Comparison of ENCODE assay signal across 18 cellular contexts in genomic region chr9:37909326-37909725, GRCh38.
"Had no signal": no experiment of that assay in that cellular context is flagged by ENCODE, and none has a peak within 500 bp of the region (broad histone marks: within the 10 kb centered on the region; RNA-seq: fewer than 3 reads in every experiment).

No MANE protein-coding gene starts in this region.

- H3K4me3 Mint-ChIP-seq: activated CD4-positive, alpha-beta memory T cell treated with anti-CD3 and anti-CD28 coated beads for 36 hours; activated naive CD4-positive, alpha-beta T cell treated with anti-CD3 and anti-CD28 coated beads for 36 hours; activated T-helper 1 cell treated with anti-CD3 and anti-CD28 coated beads, Interleukin-12 subunit alpha, Interleukin-12 subunit beta, Interleukin-2, Interleukin-4 antibody, amounts not matched to agents 30 ng/mL and 10 ng/mL and 1 ng/mL, durations not matched to agents 14 hours and 24 hours and 36 hours; mesothelial cell of epicardium; neural crest cell; stimulated activated naive B cell treated with anti-CD40 and anti-IgM and Interleukin-4, amounts not matched to agents 10 μg/mL and 1 μg/mL and 100 μg/mL, for 72 hours; type B pancreatic cell had no signal

- DNase-seq: activated CD4-positive, alpha-beta memory T cell treated with anti-CD3 and anti-CD28 coated beads for 36 hours; activated CD8-positive, alpha-beta memory T cell treated with anti-CD3 and anti-CD28 coated beads, Interleukin-2, amount 50 U/mL, for 4 hours; activated naive CD4-positive, alpha-beta T cell treated with anti-CD3 and anti-CD28 coated beads for 36 hours; effector CD8-positive, alpha-beta T cell; gastrocnemius medialis; heart right ventricle; left ventricle myocardium superior; stimulated activated naive B cell treated with anti-CD40 and anti-IgM and Interleukin-4, amounts not matched to agents 10 μg/mL and 1 μg/mL and 100 μg/mL, for 72 hours; T1000 had no signal

- ATAC-seq: gastrocnemius medialis; heart right ventricle; left ventricle myocardium superior; stimulated activated naive B cell treated with anti-CD40 and anti-IgM and Interleukin-4, amounts not matched to agents 10 μg/mL and 1 μg/mL and 100 μg/mL, for 72 hours had no signal

- FAIRE-seq: colon, keratinocyte had no signal

- H3K36me3 Mint-ChIP-seq: activated CD4-positive, alpha-beta memory T cell treated with anti-CD3 and anti-CD28 coated beads for 36 hours; mesothelial cell of epicardium; stimulated activated naive B cell treated with anti-CD40 and anti-IgM and Interleukin-4, amounts not matched to agents 10 μg/mL and 1 μg/mL and 100 μg/mL, for 72 hours; type B pancreatic cell had no signal

- H3K9me3 ChIP-seq: gastrocnemius medialis, heart right ventricle, ovary had no signal

- H3K9me3 Mint-ChIP-seq: activated CD4-positive, alpha-beta memory T cell treated with anti-CD3 and anti-CD28 coated beads for 36 hours; activated naive CD4-positive, alpha-beta T cell treated with anti-CD3 and anti-CD28 coated beads for 36 hours; activated T-helper 1 cell treated with anti-CD3 and anti-CD28 coated beads, Interleukin-12 subunit alpha, Interleukin-12 subunit beta, Interleukin-2, Interleukin-4 antibody, amounts not matched to agents 30 ng/mL and 10 ng/mL and 1 ng/mL, durations not matched to agents 14 hours and 24 hours and 36 hours; mesothelial cell of epicardium; neural crest cell; stimulated activated naive B cell treated with anti-CD40 and anti-IgM and Interleukin-4, amounts not matched to agents 10 μg/mL and 1 μg/mL and 100 μg/mL, for 72 hours; type B pancreatic cell had no signal

- H3K4me1 ChIP-seq: gastrocnemius medialis had no signal

- H3K27me3 Mint-ChIP-seq: activated CD4-positive, alpha-beta memory T cell treated with anti-CD3 and anti-CD28 coated beads for 36 hours; stimulated activated naive B cell treated with anti-CD40 and anti-IgM and Interleukin-4, amounts not matched to agents 10 μg/mL and 1 μg/mL and 100 μg/mL, for 72 hours; type B pancreatic cell had no signal

- H3K27ac Mint-ChIP-seq: activated CD4-positive, alpha-beta memory T cell treated with anti-CD3 and anti-CD28 coated beads for 36 hours; activated naive CD4-positive, alpha-beta T cell treated with anti-CD3 and anti-CD28 coated beads for 36 hours; activated T-helper 1 cell treated with anti-CD3 and anti-CD28 coated beads, Interleukin-12 subunit alpha, Interleukin-12 subunit beta, Interleukin-2, Interleukin-4 antibody, amounts not matched to agents 30 ng/mL and 10 ng/mL and 1 ng/mL, durations not matched to agents 14 hours and 24 hours and 36 hours; mesothelial cell of epicardium; stimulated activated naive B cell treated with anti-CD40 and anti-IgM and Interleukin-4, amounts not matched to agents 10 μg/mL and 1 μg/mL and 100 μg/mL, for 72 hours; type B pancreatic cell had no signal

- H3K36me3 ChIP-seq: cardiac muscle cell, gastrocnemius medialis, heart right ventricle, ovary had no signal

- H3K4me3 ChIP-seq: cardiac muscle cell, gastrocnemius medialis, heart right ventricle, ovary, skin epidermis had no signal

- H3K27me3 ChIP-seq: cardiac muscle cell, gastrocnemius medialis, heart right ventricle, ovary had no signal

- H3K27ac ChIP-seq: cardiac muscle cell, gastrocnemius medialis, ovary, skin epidermis had no signal
